Comparison of ENCODE assay signal across 8 cellular contexts in genomic region chr14:61837336-61838229, GRCh38. TPM values are rescaled to one million over a fixed set of nuclear protein-coding genes. Genes with fewer than 3 reads are reported as not detected.
DNase-seq lines count a peak whose midpoint lies in the region; ATAC-seq, FAIRE-seq and TF ChIP-seq lines count a peak whose summit lies in the region.

No MANE protein-coding gene starts in this region.

- no peak overlapping the region for H3K27ac Mint-ChIP-seq in GM23338

- H3K27me3 Mint-ChIP-seq in GM23338 (ENCODE audit: insufficient read depth, low read depth, poor library complexity): no peaks in the 10 kb centered on the region

- peak; percentile 92 to 99 for TF ChIP-seq CTCF in GM23338 (conservative IDR thresholded peaks at IDR 0.05; ENCODE audit: low read depth in 2 of 2)
- peak; percentile 68 for TF ChIP-seq CTCF in MM.1S (IDR thresholded peaks at IDR 0.05; ENCODE audit: low read length)

- no peaks in the 10 kb centered on the region for H3K79me2 ChIP-seq in GM23338 (replicated peaks; ENCODE audit: insufficient read depth)
- no peaks in the 10 kb centered on the region for H3K79me2 ChIP-seq in MM.1S (ENCODE audit: low read length)

- H3K9me3 Mint-ChIP-seq in GM23338: no peaks in the 10 kb centered on the region

- no peak overlapping the region for H3K4me3 Mint-ChIP-seq in GM23338

- no peaks in the 10 kb centered on the region for H3K36me3 Mint-ChIP-seq in GM23338 (ENCODE audit: low read depth)

- FAIRE-seq in urothelium cell line (lab: Jason Lieb, UNC): peak; percentile 99

- H3F3A ChIP-seq in GM23338 (replicated peaks; ENCODE audit: low read depth) (no peaks in the 10 kb centered on the region), MM.1S (ENCODE audit: insufficient read depth, low read length) (no peaks in the 10 kb centered on the region)

- H4K20me1 ChIP-seq in GM23338 (replicated peaks; ENCODE audit: insufficient read depth): no peaks in the 10 kb centered on the region
- H4K20me1 ChIP-seq in MM.1S (ENCODE audit: insufficient read depth, low read length): no peaks in the 10 kb centered on the region

- no peak overlapping the region for H3K9ac ChIP-seq in MM.1S (ENCODE audit: low read length)

- no peaks in the 10 kb centered on the region for H3K36me3 ChIP-seq in GM23338 (ENCODE audit: insufficient read depth)
- H3K36me3 ChIP-seq in MM.1S (replicated peaks; ENCODE audit: insufficient read depth, low read length): no peaks in the 10 kb centered on the region
- H3K36me3 ChIP-seq in SJSA1: no peaks in the 10 kb centered on the region

- no peak overlapping the region for H2AFZ ChIP-seq in GM23338
- no peak overlapping the region for H2AFZ ChIP-seq in MM.1S (ENCODE audit: low read length)

- H3K9me3 ChIP-seq in MM.1S (replicated peaks; ENCODE audit: insufficient read depth, low read length) (no peaks in the 10 kb centered on the region), SJSA1 (replicated peaks) (no peaks in the 10 kb centered on the region)

- peak; percentile 95 for ATAC-seq in GM23338

- H3K27me3 ChIP-seq in GM23338 (ENCODE audit: insufficient read depth) (no peaks in the 10 kb centered on the region), MM.1S (replicated peaks; ENCODE audit: insufficient read depth, low read length) (no peaks in the 10 kb centered on the region), SJSA1 (replicated peaks) (no peaks in the 10 kb centered on the region)

- no peak overlapping the region for H3K4me3 ChIP-seq in GM23338
- H3K4me3 ChIP-seq in MM.1S (ENCODE audit: low read length): no peak overlapping the region
- H3K4me3 ChIP-seq in SJSA1: no peak overlapping the region

- peaks cover 17% of the 10 kb centered on the region for H3K4me1 Mint-ChIP-seq in GM23338

- peak; percentile 81 for DNase-seq in EH (ENCODE audit: low read depth)
- DNase-seq in GM23338 (ENCODE audit: low spot score): peak; percentile 87
- DNase-seq in MM.1S: peak; percentile 38
- DNase-seq in SJSA1 (ENCODE audit: low read depth in 1 of 2, low spot score in 2 of 2): peak; percentile 42 to 66
- peak; percentile 51 for DNase-seq in activated gamma-delta T cell treated with anti-CD3 and anti-CD28 coated beads, Interleukin-2, amount 50 U/mL, for 16 hours (ENCODE audit: low read depth)
- peak; percentile 74 for DNase-seq in globus pallidus (ENCODE audit: low spot score)
- DNase-seq in pons (ENCODE audit: low spot score): peak; percentile 85
- peak; percentile 88 for DNase-seq in urothelium cell line (ENCODE audit: low spot score)

- H3K4me2 ChIP-seq in GM23338 (no peak overlapping the region), MM.1S (ENCODE audit: low read depth, low read length) (no peak overlapping the region)

- H3K4me1 ChIP-seq in GM23338 (ENCODE audit: insufficient read depth): peaks cover 12% of the 10 kb centered on the region; the same call in 1 of the 2 replicates
- no peaks in the 10 kb centered on the region for H3K4me1 ChIP-seq in MM.1S (ENCODE audit: low read length)
- H3K4me1 ChIP-seq in SJSA1 (replicated peaks): no peaks in the 10 kb centered on the region

- H3K9me2 ChIP-seq in GM23338 (ENCODE audit: insufficient read depth): no peaks in the 10 kb centered on the region
- H3K9me2 ChIP-seq in MM.1S (replicated peaks; ENCODE audit: insufficient read depth, low read length): no peaks in the 10 kb centered on the region

- no peak overlapping the region for H3K27ac ChIP-seq in GM23338 (ENCODE audit: low read depth)
- no peak overlapping the region for H3K27ac ChIP-seq in MM.1S (ENCODE audit: low read length)
- H3K27ac ChIP-seq in SJSA1: no peak overlapping the region

TF ChIP-seq in GM23338, 12 proteins besides CTCF, POLR2A, EP300 and RAD21:
- no peak for TF ChIP-seq JUNB (IDR thresholded peaks at IDR 0.05; ENCODE audit: unreplicated experiment)
- TF ChIP-seq, protein P1, sequence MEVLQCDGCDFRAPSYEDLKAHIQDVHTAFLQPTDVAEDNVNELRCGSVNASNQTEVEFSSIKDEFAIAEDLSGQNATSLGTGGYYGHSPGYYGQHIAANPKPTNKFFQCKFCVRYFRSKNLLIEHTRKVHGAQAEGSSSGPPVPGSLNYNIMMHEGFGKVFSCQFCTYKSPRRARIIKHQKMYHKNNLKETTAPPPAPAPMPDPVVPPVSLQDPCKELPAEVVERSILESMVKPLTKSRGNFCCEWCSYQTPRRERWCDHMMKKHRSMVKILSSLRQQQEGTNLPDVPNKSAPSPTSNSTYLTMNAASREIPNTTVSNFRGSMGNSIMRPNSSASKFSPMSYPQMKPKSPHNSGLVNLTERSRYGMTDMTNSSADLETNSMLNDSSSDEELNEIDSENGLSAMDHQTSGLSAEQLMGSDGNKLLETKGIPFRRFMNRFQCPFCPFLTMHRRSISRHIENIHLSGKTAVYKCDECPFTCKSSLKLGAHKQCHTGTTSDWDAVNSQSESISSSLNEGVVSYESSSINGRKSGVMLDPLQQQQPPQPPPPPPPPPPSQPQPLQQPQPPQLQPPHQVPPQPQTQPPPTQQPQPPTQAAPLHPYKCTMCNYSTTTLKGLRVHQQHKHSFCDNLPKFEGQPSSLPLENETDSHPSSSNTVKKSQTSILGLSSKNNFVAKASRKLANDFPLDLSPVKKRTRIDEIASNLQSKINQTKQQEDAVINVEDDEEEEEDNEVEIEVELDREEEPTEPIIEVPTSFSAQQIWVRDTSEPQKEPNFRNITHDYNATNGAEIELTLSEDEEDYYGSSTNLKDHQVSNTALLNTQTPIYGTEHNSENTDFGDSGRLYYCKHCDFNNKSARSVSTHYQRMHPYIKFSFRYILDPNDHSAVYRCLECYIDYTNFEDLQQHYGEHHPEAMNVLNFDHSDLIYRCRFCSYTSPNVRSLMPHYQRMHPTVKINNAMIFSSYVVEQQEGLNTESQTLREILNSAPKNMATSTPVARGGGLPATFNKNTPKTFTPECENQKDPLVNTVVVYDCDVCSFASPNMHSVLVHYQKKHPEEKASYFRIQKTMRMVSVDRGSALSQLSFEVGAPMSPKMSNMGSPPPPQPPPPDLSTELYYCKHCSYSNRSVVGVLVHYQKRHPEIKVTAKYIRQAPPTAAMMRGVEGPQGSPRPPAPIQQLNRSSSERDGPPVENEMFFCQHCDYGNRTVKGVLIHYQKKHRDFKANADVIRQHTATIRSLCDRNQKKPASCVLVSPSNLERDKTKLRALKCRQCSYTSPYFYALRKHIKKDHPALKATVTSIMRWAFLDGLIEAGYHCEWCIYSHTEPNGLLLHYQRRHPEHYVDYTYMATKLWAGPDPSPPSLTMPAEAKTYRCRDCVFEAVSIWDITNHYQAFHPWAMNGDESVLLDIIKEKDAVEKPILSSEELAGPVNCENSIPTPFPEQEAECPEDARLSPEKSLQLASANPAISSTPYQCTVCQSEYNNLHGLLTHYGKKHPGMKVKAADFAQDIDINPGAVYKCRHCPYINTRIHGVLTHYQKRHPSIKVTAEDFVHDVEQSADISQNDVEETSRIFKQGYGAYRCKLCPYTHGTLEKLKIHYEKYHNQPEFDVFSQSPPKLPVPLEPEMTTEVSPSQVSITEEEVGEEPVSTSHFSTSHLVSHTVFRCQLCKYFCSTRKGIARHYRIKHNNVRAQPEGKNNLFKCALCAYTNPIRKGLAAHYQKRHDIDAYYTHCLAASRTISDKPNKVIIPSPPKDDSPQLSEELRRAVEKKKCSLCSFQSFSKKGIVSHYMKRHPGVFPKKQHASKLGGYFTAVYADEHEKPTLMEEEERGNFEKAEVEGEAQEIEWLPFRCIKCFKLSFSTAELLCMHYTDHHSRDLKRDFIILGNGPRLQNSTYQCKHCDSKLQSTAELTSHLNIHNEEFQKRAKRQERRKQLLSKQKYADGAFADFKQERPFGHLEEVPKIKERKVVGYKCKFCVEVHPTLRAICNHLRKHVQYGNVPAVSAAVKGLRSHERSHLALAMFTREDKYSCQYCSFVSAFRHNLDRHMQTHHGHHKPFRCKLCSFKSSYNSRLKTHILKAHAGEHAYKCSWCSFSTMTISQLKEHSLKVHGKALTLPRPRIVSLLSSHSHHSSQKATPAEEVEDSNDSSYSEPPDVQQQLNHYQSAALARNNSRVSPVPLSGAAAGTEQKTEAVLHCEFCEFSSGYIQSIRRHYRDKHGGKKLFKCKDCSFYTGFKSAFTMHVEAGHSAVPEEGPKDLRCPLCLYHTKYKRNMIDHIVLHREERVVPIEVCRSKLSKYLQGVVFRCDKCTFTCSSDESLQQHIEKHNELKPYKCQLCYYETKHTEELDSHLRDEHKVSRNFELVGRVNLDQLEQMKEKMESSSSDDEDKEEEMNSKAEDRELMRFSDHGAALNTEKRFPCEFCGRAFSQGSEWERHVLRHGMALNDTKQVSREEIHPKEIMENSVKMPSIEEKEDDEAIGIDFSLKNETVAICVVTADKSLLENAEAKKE (CRISPR knock-in tag; IDR thresholded peaks at IDR 0.05): no peak
- no peak for TF ChIP-seq STAT1 (IDR thresholded peaks at IDR 0.05; ENCODE audit: unreplicated experiment)
- TF ChIP-seq EZH2 (IDR thresholded peaks at IDR 0.05; ENCODE audit: low read depth, unreplicated experiment): no peak
- TF ChIP-seq CREB1 (CRISPR knock-in tag; IDR thresholded peaks at IDR 0.05; ENCODE audit: low read depth): no peak

RNA-seq across cellular contexts. Expression of gene SYT16, which starts 25.1 kb away (rescaled TPM):
- total RNA-seq in GM23338 (2014; rRNA removed; shearing (Covaris generic)): 2.6 and 3.7 TPM in 2 replicates
- 0.80 and 0.91 TPM in 2 replicates for polyA plus RNA-seq in GM23338 (2016; fragmentation: Nextera tagmentation; extraction: Ambion mirVana)
- total RNA-seq in SJSA1 (2014; rRNA removed; shearing (Covaris generic)): 0.18 and 0.31 TPM in 2 replicates

Comparison
In these comparisons a context has a peak if more than half of its experiments do, and no peak if none do; other contexts are left out.
1. DNase-seq: peak in every context shown above with its lines; median percentile 88 in urothelium cell line; 87 in GM23338; 85 in pons; 81 in EH; 74 in globus pallidus; 54 in SJSA1; 51 in activated gamma-delta T cell treated with anti-CD3 and anti-CD28 coated beads, Interleukin-2, amount 50 U/mL, for 16 hours; 38 in MM.1S.